ENCODE assay signal across 10 cellular contexts in the genomic region with DNA sequence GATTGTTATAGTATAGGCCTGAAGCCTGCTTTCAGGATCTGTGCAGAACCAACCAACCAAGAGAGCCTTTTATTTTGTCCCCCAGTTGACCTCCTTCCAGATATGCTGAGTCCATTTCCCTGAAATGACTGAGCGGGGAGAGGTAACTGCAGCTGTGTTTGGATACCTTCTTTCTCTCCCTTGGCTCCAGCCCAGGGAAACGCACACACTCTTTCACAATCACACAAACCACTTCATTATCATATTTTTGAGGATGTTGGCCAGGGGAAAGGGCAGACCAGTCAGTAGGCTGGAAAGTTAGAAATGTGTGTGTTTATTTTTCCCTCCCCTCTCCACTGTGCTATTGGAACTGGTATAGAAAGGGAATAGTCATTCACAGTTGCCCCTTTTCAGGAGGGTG.
DNase-seq lines count a peak whose midpoint lies in the region; ATAC-seq and TF ChIP-seq lines count a peak whose summit lies in the region.
"Had no signal": no experiment of that assay in that cellular context is flagged by ENCODE, and none has a peak within 500 bp of the region (broad histone marks: within the 10 kb centered on the region; RNA-seq: fewer than 3 reads in every experiment).

No MANE protein-coding gene starts in this region.

- H3K4me2 ChIP-seq in neural progenitor cell, result no peak overlapping the region

- peaks cover 4% of the 10 kb centered on the region for H3K27me3 Mint-ChIP-seq in neural progenitor cell (ENCODE audit: insufficient read depth, low read depth)
- H3K27me3 Mint-ChIP-seq: activated B cell treated with CpG ODN at 0.5 μM for 24 hours had no signal

- H3K4me3 ChIP-seq in astrocyte of the cerebellum (ENCODE audit: low read depth, low read length) (no peak overlapping the region), liver (ENCODE audit: low read depth in 1 of 3, low read length in 3 of 3) (no peak overlapping the region), neural progenitor cell (no peak overlapping the region)

- peak; percentile 75 to 77 for TF ChIP-seq RAD21 in liver (IDR thresholded peaks at IDR 0.05)

- no peak for ATAC-seq in GM19455 (IDR thresholded peaks at IDR 0.05; ENCODE audit: unreplicated experiment)
- ATAC-seq in HG03432 (IDR thresholded peaks at IDR 0.05; ENCODE audit: unreplicated experiment), result no peak
- no peak for ATAC-seq in GM21723 (IDR thresholded peaks at IDR 0.05; ENCODE audit: unreplicated experiment)

- H3F3A ChIP-seq in neural progenitor cell (ENCODE audit: low read depth), result peaks cover 7% of the 10 kb centered on the region

- peak overlapping the region in 1 of 2 donors; percentile 42 for H3K27ac ChIP-seq in liver (ENCODE audit: low read depth in 1 of 2, low read length in 2 of 2)
- H3K27ac ChIP-seq in neural progenitor cell, result no peak overlapping the region

- no peaks in the 10 kb centered on the region for H3K36me3 ChIP-seq in liver (ENCODE audit: control insufficient read depth in 4 of 4, insufficient read depth in 3 of 4, low read depth in 1 of 4, low read length in 3 of 4)
- H3K36me3 ChIP-seq in neural progenitor cell, result no peaks in the 10 kb centered on the region

- TF ChIP-seq CTCF in astrocyte of the cerebellum (IDR thresholded peaks at IDR 0.05; ENCODE audit: low read depth, low read length, missing control alignments) (no peak), liver (IDR thresholded peaks at IDR 0.05; ENCODE audit: low read depth, low read length, missing input control) (no peak), neural progenitor cell (IDR thresholded peaks at IDR 0.05) (no peak)

- H3K9me3 ChIP-seq in liver (ENCODE audit: control insufficient read depth in 4 of 4, low read length in 3 of 4) (no peaks in the 10 kb centered on the region), neural progenitor cell (ENCODE audit: low read depth) (no peaks in the 10 kb centered on the region)

- H4K20me1 ChIP-seq in neural progenitor cell (ENCODE audit: low read depth), result no peaks in the 10 kb centered on the region

- in situ Hi-C loops in astrocyte of the cerebellum (cut with HindIII; ENCODE audit: low sequenced_read_pairs), result no loop called here

- H3K4me1 ChIP-seq in liver (ENCODE audit: control insufficient read depth in 4 of 4, insufficient read depth in 4 of 4, low read length in 3 of 4), result peaks cover 5 to 43% (median 36%) of the 10 kb centered on the region in 4 donors
- peaks cover 12% of the 10 kb centered on the region for H3K4me1 ChIP-seq in neural progenitor cell

- H3K9ac ChIP-seq in liver (ENCODE audit: low read depth in 1 of 2, low read length in 2 of 2) (no peak overlapping the region), neural progenitor cell (no peak overlapping the region)

- DNase-seq in AG20443 (ENCODE audit: low spot score) (peak; percentile 47), NCI-H1092 treated with DMSO at 0.1 percent for 48 hours (lab: John Stamatoyannopoulos, UW) (peak; percentile 97), astrocyte of the cerebellum (ENCODE audit: low read depth) (peak; percentile 99), neural progenitor cell (ENCODE audit: low spot score) (no peak)
- DNase-seq: activated B cell treated with CpG ODN at 0.5 μM for 24 hours, natural killer cell had no signal

- no peaks in the 10 kb centered on the region for H3K36me3 Mint-ChIP-seq in neural progenitor cell
- H3K36me3 Mint-ChIP-seq: natural killer cell had no signal

- WGBS in liver, result 8% methylated on average over 2 of the region's 2 CpGs

- no peak overlapping the region for H2AFZ ChIP-seq in neural progenitor cell (replicated peaks)

- H3K27ac Mint-ChIP-seq in neural progenitor cell, result no peak overlapping the region
- H3K27ac Mint-ChIP-seq: activated B cell treated with CpG ODN at 0.5 μM for 24 hours, natural killer cell had no signal

- peaks cover 25% of the 10 kb centered on the region for H3K4me1 Mint-ChIP-seq in neural progenitor cell

- H3K4me3 Mint-ChIP-seq in neural progenitor cell, result no peak overlapping the region
- H3K4me3 Mint-ChIP-seq: activated B cell treated with CpG ODN at 0.5 μM for 24 hours, natural killer cell had no signal

- no peaks in the 10 kb centered on the region for H3K79me2 ChIP-seq in neural progenitor cell (ENCODE audit: low read depth)

- no peaks in the 10 kb centered on the region for H3K9me3 Mint-ChIP-seq in neural progenitor cell
- H3K9me3 Mint-ChIP-seq: activated B cell treated with CpG ODN at 0.5 μM for 24 hours had no signal

- H3K27me3 ChIP-seq in liver (ENCODE audit: control insufficient read depth in 4 of 4, insufficient read depth in 4 of 4, low read length in 3 of 4) (no peaks in the 10 kb centered on the region), neural progenitor cell (no peaks in the 10 kb centered on the region)

TF ChIP-seq in liver, 16 proteins besides CTCF, POLR2A, EP300 and RAD21:
- TF ChIP-seq JUND (IDR thresholded peaks at IDR 0.05) (peak; percentile 68 to 91), HNF4G (IDR thresholded peaks at IDR 0.05) (peak; percentile 37), SP1 (IDR thresholded peaks at IDR 0.05) (peak; percentile 96), NR2F2 (IDR thresholded peaks at IDR 0.05) (peak; percentile 76), EGR1 (IDR thresholded peaks at IDR 0.05; ENCODE audit: low read depth in 2 of 2) (peak; percentile 51 to 92), FOXA1 (IDR thresholded peaks at IDR 0.05) (peak; percentile 80), TAF1 (conservative IDR thresholded peaks at IDR 0.05) (peak; percentile 50), YY1 (IDR thresholded peaks at IDR 0.05) (peak; percentile 86), HNF4A (conservative IDR thresholded peaks at IDR 0.05) (peak; percentile 82 to 89), GABPA (IDR thresholded peaks at IDR 0.05 in 1 of 2, conservative IDR thresholded peaks at IDR 0.05 in 1 of 2) (peak in 1 of 2 donors; percentile 41), RXRA (IDR thresholded peaks at IDR 0.05) (peak; percentile 97 to 98), FOXA2 (IDR thresholded peaks at IDR 0.05) (peak; percentile 86)
- TF ChIP-seq, protein P1, sequence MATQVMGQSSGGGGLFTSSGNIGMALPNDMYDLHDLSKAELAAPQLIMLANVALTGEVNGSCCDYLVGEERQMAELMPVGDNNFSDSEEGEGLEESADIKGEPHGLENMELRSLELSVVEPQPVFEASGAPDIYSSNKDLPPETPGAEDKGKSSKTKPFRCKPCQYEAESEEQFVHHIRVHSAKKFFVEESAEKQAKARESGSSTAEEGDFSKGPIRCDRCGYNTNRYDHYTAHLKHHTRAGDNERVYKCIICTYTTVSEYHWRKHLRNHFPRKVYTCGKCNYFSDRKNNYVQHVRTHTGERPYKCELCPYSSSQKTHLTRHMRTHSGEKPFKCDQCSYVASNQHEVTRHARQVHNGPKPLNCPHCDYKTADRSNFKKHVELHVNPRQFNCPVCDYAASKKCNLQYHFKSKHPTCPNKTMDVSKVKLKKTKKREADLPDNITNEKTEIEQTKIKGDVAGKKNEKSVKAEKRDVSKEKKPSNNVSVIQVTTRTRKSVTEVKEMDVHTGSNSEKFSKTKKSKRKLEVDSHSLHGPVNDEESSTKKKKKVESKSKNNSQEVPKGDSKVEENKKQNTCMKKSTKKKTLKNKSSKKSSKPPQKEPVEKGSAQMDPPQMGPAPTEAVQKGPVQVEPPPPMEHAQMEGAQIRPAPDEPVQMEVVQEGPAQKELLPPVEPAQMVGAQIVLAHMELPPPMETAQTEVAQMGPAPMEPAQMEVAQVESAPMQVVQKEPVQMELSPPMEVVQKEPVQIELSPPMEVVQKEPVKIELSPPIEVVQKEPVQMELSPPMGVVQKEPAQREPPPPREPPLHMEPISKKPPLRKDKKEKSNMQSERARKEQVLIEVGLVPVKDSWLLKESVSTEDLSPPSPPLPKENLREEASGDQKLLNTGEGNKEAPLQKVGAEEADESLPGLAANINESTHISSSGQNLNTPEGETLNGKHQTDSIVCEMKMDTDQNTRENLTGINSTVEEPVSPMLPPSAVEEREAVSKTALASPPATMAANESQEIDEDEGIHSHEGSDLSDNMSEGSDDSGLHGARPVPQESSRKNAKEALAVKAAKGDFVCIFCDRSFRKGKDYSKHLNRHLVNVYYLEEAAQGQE (IDR thresholded peaks at IDR 0.05), result peak; percentile 86
- TF ChIP-seq, protein P2, sequence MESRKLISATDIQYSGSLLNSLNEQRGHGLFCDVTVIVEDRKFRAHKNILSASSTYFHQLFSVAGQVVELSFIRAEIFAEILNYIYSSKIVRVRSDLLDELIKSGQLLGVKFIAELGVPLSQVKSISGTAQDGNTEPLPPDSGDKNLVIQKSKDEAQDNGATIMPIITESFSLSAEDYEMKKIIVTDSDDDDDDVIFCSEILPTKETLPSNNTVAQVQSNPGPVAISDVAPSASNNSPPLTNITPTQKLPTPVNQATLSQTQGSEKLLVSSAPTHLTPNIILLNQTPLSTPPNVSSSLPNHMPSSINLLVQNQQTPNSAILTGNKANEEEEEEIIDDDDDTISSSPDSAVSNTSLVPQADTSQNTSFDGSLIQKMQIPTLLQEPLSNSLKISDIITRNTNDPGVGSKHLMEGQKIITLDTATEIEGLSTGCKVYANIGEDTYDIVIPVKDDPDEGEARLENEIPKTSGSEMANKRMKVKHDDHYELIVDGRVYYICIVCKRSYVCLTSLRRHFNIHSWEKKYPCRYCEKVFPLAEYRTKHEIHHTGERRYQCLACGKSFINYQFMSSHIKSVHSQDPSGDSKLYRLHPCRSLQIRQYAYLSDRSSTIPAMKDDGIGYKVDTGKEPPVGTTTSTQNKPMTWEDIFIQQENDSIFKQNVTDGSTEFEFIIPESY (IDR thresholded peaks at IDR 0.05), result peak; percentile 92
- TF ChIP-seq, protein P3, sequence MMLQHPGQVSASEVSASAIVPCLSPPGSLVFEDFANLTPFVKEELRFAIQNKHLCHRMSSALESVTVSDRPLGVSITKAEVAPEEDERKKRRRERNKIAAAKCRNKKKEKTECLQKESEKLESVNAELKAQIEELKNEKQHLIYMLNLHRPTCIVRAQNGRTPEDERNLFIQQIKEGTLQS (IDR thresholded peaks at IDR 0.05), result peak; percentile 77
- TF ChIP-seq, protein P4, sequence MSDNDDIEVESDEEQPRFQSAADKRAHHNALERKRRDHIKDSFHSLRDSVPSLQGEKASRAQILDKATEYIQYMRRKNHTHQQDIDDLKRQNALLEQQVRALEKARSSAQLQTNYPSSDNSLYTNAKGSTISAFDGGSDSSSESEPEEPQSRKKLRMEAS (IDR thresholded peaks at IDR 0.05), result peak; percentile 94
